ENCODE assay signal across 19 cellular contexts in genomic region chr2:12396699-12397098, GRCh38.
DNase-seq lines count a peak whose midpoint lies in the region; ATAC-seq, FAIRE-seq and TF ChIP-seq lines count a peak whose summit lies in the region.
"Had no signal": no experiment of that assay in that cellular context is flagged by ENCODE, and none has a peak within 500 bp of the region (broad histone marks: within the 10 kb centered on the region; RNA-seq: fewer than 3 reads in every experiment).

No MANE protein-coding gene starts in this region.

- no peak for FAIRE-seq in bronchial epithelial cell (lab: Jason Lieb, UNC)
- FAIRE-seq: A204.1, H54 had no signal

- no peaks in the 10 kb centered on the region for H3K9me3 ChIP-seq in left lung
- H3K9me3 ChIP-seq: BE2C had no signal

- intact Hi-C loops in left lung (cut with DNase I): no loop called here

- peak; percentile 79 for ATAC-seq in left lung
- ATAC-seq in activated T-cell treated with anti-CD3 and anti-CD28 coated beads, Interleukin-2, amount 50 U/mL, for 4 hours: no peak
- ATAC-seq: GM23338 had no signal

- H3K9me3 Mint-ChIP-seq in activated naive CD4-positive, alpha-beta T cell treated with anti-CD3 and anti-CD28 coated beads, Interleukin-2, amount 10 ng/mL, durations not matched to agents 7 days and 5 days: no peaks in the 10 kb centered on the region
- no peaks in the 10 kb centered on the region for H3K9me3 Mint-ChIP-seq in activated T-cell treated with anti-CD3 and anti-CD28 coated beads, Interleukin-2, amount 50 U/mL, for 4 hours
- H3K9me3 Mint-ChIP-seq: CD4-positive, alpha-beta memory T cell had no signal

- no peaks in the 10 kb centered on the region for H3K36me3 Mint-ChIP-seq in activated naive CD4-positive, alpha-beta T cell treated with anti-CD3 and anti-CD28 coated beads, Interleukin-2, amount 10 ng/mL, durations not matched to agents 7 days and 5 days
- H3K36me3 Mint-ChIP-seq in activated T-cell treated with anti-CD3 and anti-CD28 coated beads, Interleukin-2, amount 50 U/mL, for 4 hours (ENCODE audit: insufficient read depth): no peaks in the 10 kb centered on the region
- H3K36me3 Mint-ChIP-seq: CD14-positive monocyte; CD4-positive, alpha-beta memory T cell had no signal

- no peaks in the 10 kb centered on the region for H3K4me1 ChIP-seq in left lung

- TF ChIP-seq CTCF in bronchial epithelial cell (IDR thresholded peaks at IDR 0.05; ENCODE audit: insufficient read depth, low read length, severe bottlenecking) (no peak), left lung (IDR thresholded peaks at IDR 0.05) (no peak)

- peaks cover 3% of the 10 kb centered on the region for H3K4me1 Mint-ChIP-seq in activated naive CD4-positive, alpha-beta T cell treated with anti-CD3 and anti-CD28 coated beads, Interleukin-2, amount 10 ng/mL, durations not matched to agents 7 days and 5 days
- peaks cover 4% of the 10 kb centered on the region for H3K4me1 Mint-ChIP-seq in activated T-cell treated with anti-CD3 and anti-CD28 coated beads, Interleukin-2, amount 50 U/mL, for 4 hours (ENCODE audit: low read depth)

- H3K36me3 ChIP-seq in bronchial epithelial cell (ENCODE audit: control insufficient read depth, insufficient read depth, low read length) (no peaks in the 10 kb centered on the region), left lung (no peaks in the 10 kb centered on the region)
- H3K36me3 ChIP-seq: BE2C had no signal

- no peak overlapping the region for H3K27ac Mint-ChIP-seq in activated naive CD4-positive, alpha-beta T cell treated with anti-CD3 and anti-CD28 coated beads, Interleukin-2, amount 10 ng/mL, durations not matched to agents 7 days and 5 days
- H3K27ac Mint-ChIP-seq: CD4-positive, alpha-beta memory T cell; GM23338 had no signal

- no peaks in the 10 kb centered on the region for H3K27me3 ChIP-seq in bronchial epithelial cell (ENCODE audit: control insufficient read depth, insufficient read depth, low read length)
- H3K27me3 ChIP-seq in left lung: no peaks in the 10 kb centered on the region
- H3K27me3 ChIP-seq: BE2C had no signal

- H3K4me3 ChIP-seq in bronchial epithelial cell (ENCODE audit: low read depth, low read length) (no peak overlapping the region), left lung (no peak overlapping the region)
- H3K4me3 ChIP-seq: GM23338 had no signal

- CTCF ChIA-PET in activated naive CD4-positive, alpha-beta T cell treated with anti-CD3 and anti-CD28 coated beads, Interleukin-2, amount 10 ng/mL, durations not matched to agents 7 days and 5 days (lab: Charles Lee): interaction anchor here (1.8 kb wide), 1 partner anchor 18 kb away, joined by 4 read pairs; no protein-coding TSS in a partner anchor

- no peak overlapping the region for H3K4me3 Mint-ChIP-seq in activated naive CD4-positive, alpha-beta T cell treated with anti-CD3 and anti-CD28 coated beads, Interleukin-2, amount 10 ng/mL, durations not matched to agents 7 days and 5 days
- H3K4me3 Mint-ChIP-seq in activated T-cell treated with anti-CD3 and anti-CD28 coated beads, Interleukin-2, amount 50 U/mL, for 4 hours: no peak overlapping the region
- H3K4me3 Mint-ChIP-seq: CD14-positive monocyte; CD4-positive, alpha-beta memory T cell; GM23338 had no signal

- peak; percentile 21 for DNase-seq in bronchial epithelial cell (ENCODE audit: low read depth)
- no peak for DNase-seq in left lung
- peak; percentile 7 for DNase-seq in renal cortical epithelial cell (ENCODE audit: low read depth)
- no peak for DNase-seq in NCI-H2029 treated with DMSO at 0.1 percent for 48 hours (lab: John Stamatoyannopoulos, UW)
- DNase-seq in activated naive CD4-positive, alpha-beta T cell treated with anti-CD3 and anti-CD28 coated beads, Interleukin-2, amount 10 ng/mL, durations not matched to agents 7 days and 5 days: no peak
- no peak for DNase-seq in KBM-7
- no peak for DNase-seq in activated T-cell treated with anti-CD3 and anti-CD28 coated beads, Interleukin-2, amount 50 U/mL, for 4 hours
- DNase-seq: ACHN; BE2C; Calu3; CD4-positive, alpha-beta memory T cell; DMS79 treated with DMSO at 0.1 percent for 48 hours; GF-D8; HCEC 1CT had no signal

- no peak overlapping the region for H3K27ac ChIP-seq in left lung
- H3K27ac ChIP-seq: HL-60 had no signal

- H3K27me3 Mint-ChIP-seq in activated naive CD4-positive, alpha-beta T cell treated with anti-CD3 and anti-CD28 coated beads, Interleukin-2, amount 10 ng/mL, durations not matched to agents 7 days and 5 days: peaks cover 23% of the 10 kb centered on the region
- peaks cover 2% of the 10 kb centered on the region for H3K27me3 Mint-ChIP-seq in activated T-cell treated with anti-CD3 and anti-CD28 coated beads, Interleukin-2, amount 50 U/mL, for 4 hours (ENCODE audit: low read depth)
- H3K27me3 Mint-ChIP-seq: CD4-positive, alpha-beta memory T cell had no signal

- in situ Hi-C loops in KBM-7 (cut with MboI; ENCODE audit: low pct_unique_long_range_greater_than_20kb, low sequenced_read_pairs): no loop called here

Comparison
In these comparisons a context has a peak if more than half of its experiments do, and no peak if none do; other contexts are left out.
1. DNase-seq: peak in bronchial epithelial cell (single experiment) and renal cortical epithelial cell (single experiment); none in left lung (0 of 2), NCI-H2029 treated with DMSO at 0.1 percent for 48 hours (single experiment), activated naive CD4-positive, alpha-beta T cell treated with anti-CD3 and anti-CD28 coated beads, Interleukin-2, amount 10 ng/mL, durations not matched to agents 7 days and 5 days (single experiment), KBM-7 (single experiment) and activated T-cell treated with anti-CD3 and anti-CD28 coated beads, Interleukin-2, amount 50 U/mL, for 4 hours (single experiment).